ENCODE assay signal across 8 cellular contexts in genomic region chr17:40341808-40342574, GRCh38. TPM values are rescaled to one million over a fixed set of nuclear protein-coding genes. Genes with fewer than 3 reads are reported as not detected.
DNase-seq lines count a peak whose midpoint lies in the region; ATAC-seq and TF ChIP-seq lines count a peak whose summit lies in the region.

No MANE protein-coding gene starts in this region.

- H3K36me3 ChIP-seq in Panc1 (ENCODE audit: control insufficient read depth, insufficient read depth, low read length), result no peaks in the 10 kb centered on the region
- H3K36me3 ChIP-seq in liver (ENCODE audit: control insufficient read depth in 4 of 4, insufficient read depth in 3 of 4, low read depth in 1 of 4, low read length in 3 of 4), result no peaks in the 10 kb centered on the region
- H3K36me3 ChIP-seq in stomach smooth muscle (ENCODE audit: control insufficient read depth in 2 of 2, insufficient read depth in 2 of 2, low read length in 2 of 2), result no peaks in the 10 kb centered on the region

- H3K27me3 ChIP-seq in Panc1 (ENCODE audit: control insufficient read depth, insufficient read depth, low read length) (no peaks in the 10 kb centered on the region), liver (ENCODE audit: control insufficient read depth in 4 of 4, insufficient read depth in 4 of 4, low read length in 3 of 4) (no peaks in the 10 kb centered on the region), stomach smooth muscle (ENCODE audit: control insufficient read depth in 1 of 2, insufficient read depth in 2 of 2, low read length in 2 of 2) (no peaks in the 10 kb centered on the region)

- DNase-seq in activated naive CD4-positive, alpha-beta T cell treated with anti-CD3 and anti-CD28 coated beads, Interleukin-2, amount 10 ng/mL, durations not matched to agents 7 days and 5 days, result peak; percentile 60
- no peak for DNase-seq in activated naive CD4-positive, alpha-beta T cell treated with anti-CD3 and anti-CD28 coated beads, Interleukin-2, amount 50 U/mL, for 72 hours (ENCODE audit: low spot score in 2 of 2)
- no peak for DNase-seq in Panc1 (ENCODE audit: low read depth, low spot score)
- peak; percentile 77 for DNase-seq in dermis blood vessel endothelial cell
- DNase-seq in putamen (ENCODE audit: low spot score), result no peak

- H3K36me3 Mint-ChIP-seq in activated naive CD4-positive, alpha-beta T cell treated with anti-CD3 and anti-CD28 coated beads, Interleukin-2, amount 10 ng/mL, durations not matched to agents 7 days and 5 days, result peaks cover 40% of the 10 kb centered on the region
- peaks cover 6 to 7% of the 10 kb centered on the region in 2 donors for H3K36me3 Mint-ChIP-seq in activated naive CD4-positive, alpha-beta T cell treated with anti-CD3 and anti-CD28 coated beads, Interleukin-2, amount 50 U/mL, for 72 hours

- no peaks in the 10 kb centered on the region for H3K27me3 Mint-ChIP-seq in activated naive CD4-positive, alpha-beta T cell treated with anti-CD3 and anti-CD28 coated beads, Interleukin-2, amount 10 ng/mL, durations not matched to agents 7 days and 5 days

- no peaks in the 10 kb centered on the region for H3K9me3 ChIP-seq in Panc1 (ENCODE audit: control insufficient read depth, insufficient read depth, low read depth, low read length)
- no peaks in the 10 kb centered on the region for H3K9me3 ChIP-seq in liver (ENCODE audit: control insufficient read depth in 4 of 4, low read length in 3 of 4)
- H3K9me3 ChIP-seq in stomach smooth muscle (ENCODE audit: control insufficient read depth in 2 of 2, low read length in 2 of 2), result no peaks in the 10 kb centered on the region

- CTCF ChIA-PET in activated naive CD4-positive, alpha-beta T cell treated with anti-CD3 and anti-CD28 coated beads, Interleukin-2, amount 10 ng/mL, durations not matched to agents 7 days and 5 days (lab: Charles Lee), result interaction anchor here (1.3 to 2.9 kb wide), 4 partner anchors 16 to 36 kb away, joined by 4 to 20 read pairs (median 6); no protein-coding TSS in a partner anchor
- CTCF ChIA-PET in Panc1 (lab: Charles Lee), result interaction anchor here (0.6 kb wide), 1 partner anchor 279 kb away, joined by 3 read pairs; no protein-coding TSS in a partner anchor

- in situ Hi-C loops in Panc1 (cut with HindIII; ENCODE audit: low pct_unique_long_range_greater_than_20kb, low sequenced_read_pairs), result no loop called here

- peak overlapping the region; percentile 81 for H3K27ac ChIP-seq in Panc1 (ENCODE audit: low read length)
- H3K27ac ChIP-seq in liver (ENCODE audit: low read depth in 1 of 2, low read length in 2 of 2), result peak overlapping the region; percentile 97 to 99
- peak overlapping the region; percentile 92 for H3K27ac ChIP-seq in stomach smooth muscle (ENCODE audit: low read length)

- 1% methylated on average over 63 of the region's 63 CpGs for WGBS in liver

- intact Hi-C loops in Panc1 (cut with micrococcal nuclease; ENCODE audit: unreplicated experiment), result no loop called here

- H3K9me3 Mint-ChIP-seq in activated naive CD4-positive, alpha-beta T cell treated with anti-CD3 and anti-CD28 coated beads, Interleukin-2, amount 10 ng/mL, durations not matched to agents 7 days and 5 days, result peaks cover 5% of the 10 kb centered on the region
- no peaks in the 10 kb centered on the region for H3K9me3 Mint-ChIP-seq in activated naive CD4-positive, alpha-beta T cell treated with anti-CD3 and anti-CD28 coated beads, Interleukin-2, amount 50 U/mL, for 72 hours

- peak overlapping the region; percentile 59 to 75 for H3K4me3 ChIP-seq in Panc1 (ENCODE audit: low read depth in 2 of 2, low read length in 2 of 2)
- peak overlapping the region; percentile 83 to 95 (median 89) for H3K4me3 ChIP-seq in liver (ENCODE audit: low read depth in 1 of 3, low read length in 3 of 3)
- H3K4me3 ChIP-seq in stomach smooth muscle (ENCODE audit: low read length in 2 of 2), result peak overlapping the region; percentile 85 to 86

- peak overlapping the region; percentile 78 to 89 for H3K9ac ChIP-seq in liver (ENCODE audit: low read depth in 1 of 2, low read length in 2 of 2)
- H3K9ac ChIP-seq in stomach smooth muscle (ENCODE audit: low read length in 2 of 2), result peak overlapping the region; percentile 82 to 84

- POLR2A ChIA-PET in Panc1 (lab: Charles Lee), result interaction anchor here (0.6 kb wide), 1 partner anchor 143 kb away, joined by 6 read pairs; no protein-coding TSS in a partner anchor

- peak overlapping the region; percentile 79 for H3K27ac Mint-ChIP-seq in activated naive CD4-positive, alpha-beta T cell treated with anti-CD3 and anti-CD28 coated beads, Interleukin-2, amount 10 ng/mL, durations not matched to agents 7 days and 5 days
- peak overlapping the region in 1 of 2 donors; percentile 71 for H3K27ac Mint-ChIP-seq in activated naive CD4-positive, alpha-beta T cell treated with anti-CD3 and anti-CD28 coated beads, Interleukin-2, amount 50 U/mL, for 72 hours

- H3K4me1 ChIP-seq in Panc1 (ENCODE audit: control insufficient read depth, insufficient read depth, low read length) (peaks cover 77% of the 10 kb centered on the region), liver (ENCODE audit: control insufficient read depth in 4 of 4, insufficient read depth in 4 of 4, low read length in 3 of 4) (peaks cover 19 to 82% (median 54%) of the 10 kb centered on the region in 4 donors), stomach smooth muscle (ENCODE audit: control insufficient read depth, insufficient read depth, low read length) (peaks cover 72% of the 10 kb centered on the region)

- no peak for TF ChIP-seq RAD21 in liver (IDR thresholded peaks at IDR 0.05)

- peaks cover 84% of the 10 kb centered on the region for H3K4me1 Mint-ChIP-seq in activated naive CD4-positive, alpha-beta T cell treated with anti-CD3 and anti-CD28 coated beads, Interleukin-2, amount 10 ng/mL, durations not matched to agents 7 days and 5 days

- ATAC-seq in activated naive CD4-positive, alpha-beta T cell treated with anti-CD3 and anti-CD28 coated beads, Interleukin-2, amount 50 U/mL, for 72 hours, result no peak
- ATAC-seq in Panc1, result peak; percentile 68
- ATAC-seq in HG02759 (IDR thresholded peaks at IDR 0.05; ENCODE audit: unreplicated experiment), result no peak

- no TSS peak for BruUV-seq in Panc1 (replicated peaks; lab: Mats Ljungman, UMichigan)

- peak overlapping the region; percentile 64 for H3K4me3 Mint-ChIP-seq in activated naive CD4-positive, alpha-beta T cell treated with anti-CD3 and anti-CD28 coated beads, Interleukin-2, amount 10 ng/mL, durations not matched to agents 7 days and 5 days

- no peak for TF ChIP-seq CTCF in Panc1 (IDR thresholded peaks at IDR 0.05)
- no peak for TF ChIP-seq CTCF in liver (IDR thresholded peaks at IDR 0.05; ENCODE audit: low read depth, low read length, missing input control)

TF ChIP-seq in liver, 16 proteins besides CTCF, POLR2A, EP300 and RAD21 (continues in another document):
- TF ChIP-seq YY1 (IDR thresholded peaks at IDR 0.05), result no peak
- no peak for TF ChIP-seq GABPA (IDR thresholded peaks at IDR 0.05 in 1 of 2, conservative IDR thresholded peaks at IDR 0.05 in 1 of 2)
- TF ChIP-seq SP1 (IDR thresholded peaks at IDR 0.05), result no peak
- TF ChIP-seq ZBTB33 (IDR thresholded peaks at IDR 0.05), result no peak
- no peak for TF ChIP-seq JUND (IDR thresholded peaks at IDR 0.05)
- no peak for TF ChIP-seq FOXA1 (IDR thresholded peaks at IDR 0.05)
- no peak for TF ChIP-seq TAF1 (conservative IDR thresholded peaks at IDR 0.05)
- TF ChIP-seq HNF4A (conservative IDR thresholded peaks at IDR 0.05), result peak in 1 of 2 donors; percentile 12
- peak in 1 of 2 donors; percentile 36 for TF ChIP-seq RXRA (IDR thresholded peaks at IDR 0.05)
- TF ChIP-seq FOXA2 (IDR thresholded peaks at IDR 0.05), result no peak
- no peak for TF ChIP-seq HNF4G (IDR thresholded peaks at IDR 0.05)
- no peak for TF ChIP-seq ATF3 (IDR thresholded peaks at IDR 0.05)

RNA-seq across cellular contexts. Expression of gene GJD3, which starts 22.5 kb away (rescaled TPM):
- not detected for total RNA-seq in activated naive CD4-positive, alpha-beta T cell treated with anti-CD3 and anti-CD28 coated beads, Interleukin-2, amount 50 U/mL, for 72 hours
- total RNA-seq in Panc1 (2021; ENCODE audit: unreplicated experiment) (0.33 TPM), dermis blood vessel endothelial cell (3.7 and 4.3 TPM in 2 replicates), liver (under 1 TPM; 0.47 to 0.59 TPM)
- 5.8 TPM for polyA plus RNA-seq in Panc1 (2012; ENCODE audit: insufficient read length)
- polyA plus RNA-seq in liver, result under 1 TPM in 1 of 2 donors, not detected in 1; 0.48 TPM

RNA-seq across cellular contexts. Expression of gene RARA, which starts 33.0 kb away (rescaled TPM):
- 10 to 100 TPM; 21.0 to 23.0 TPM for total RNA-seq in activated naive CD4-positive, alpha-beta T cell treated with anti-CD3 and anti-CD28 coated beads, Interleukin-2, amount 50 U/mL, for 72 hours
- total RNA-seq in Panc1 (2021; ENCODE audit: unreplicated experiment), result 55.6 TPM
- polyA plus RNA-seq in Panc1 (2012; ENCODE audit: insufficient read length), result 59.9 TPM
- total RNA-seq in dermis blood vessel endothelial cell, result 9.7 and 13.6 TPM in 2 replicates
- total RNA-seq in liver, result 10 to 100 TPM in 1 of 2 donors, 1 to 10 TPM in 1; 8.7 to 12.9 TPM
- polyA plus RNA-seq in liver, result 10 to 100 TPM in 1 of 2 donors, 1 to 10 TPM in 1; 6.6 to 26.2 TPM

RNA-seq across cellular contexts. Expression of gene CDC6, which starts 54.3 kb away (rescaled TPM):
- total RNA-seq in activated naive CD4-positive, alpha-beta T cell treated with anti-CD3 and anti-CD28 coated beads, Interleukin-2, amount 50 U/mL, for 72 hours, result 10 to 100 TPM; 81.8 to 86.7 TPM
- 66.3 TPM for total RNA-seq in Panc1 (2021; ENCODE audit: unreplicated experiment)
- polyA plus RNA-seq in Panc1 (2012; ENCODE audit: insufficient read length), result 24.3 TPM
- total RNA-seq in dermis blood vessel endothelial cell, result 16.8 and 33.6 TPM in 2 replicates
- 10 to 100 TPM in 1 of 2 donors, 1 to 10 TPM in 1; 2.3 to 16.5 TPM for total RNA-seq in liver
- 1 to 10 TPM in 1 of 2 donors, under 1 TPM in 1; 0.54 to 2.6 TPM for polyA plus RNA-seq in liver

Comparison
In these comparisons a context has a peak if more than half of its experiments do, and no peak if none do; other contexts are left out.
1. DNase-seq: peak in activated naive CD4-positive, alpha-beta T cell treated with anti-CD3 and anti-CD28 coated beads, Interleukin-2, amount 10 ng/mL, durations not matched to agents 7 days and 5 days (single experiment) and dermis blood vessel endothelial cell (single experiment); none in activated naive CD4-positive, alpha-beta T cell treated with anti-CD3 and anti-CD28 coated beads, Interleukin-2, amount 50 U/mL, for 72 hours (0 of 2), Panc1 (single experiment) and putamen (single experiment).
2. Peak in every context shown above with its lines, with median percentiles within 50 percentile points of each other: H3K27ac ChIP-seq and H3K4me3 ChIP-seq.